In genomic region chr11:124798991-124799383, GRCh38 we compare ENCODE assay signal across 8 cellular contexts. TPM values are rescaled to one million over a fixed set of nuclear protein-coding genes. Genes with fewer than 3 reads are reported as not detected.
A peak's percentile ranks its signal among the peaks of the same experiment; 100 is the strongest.
DNase-seq lines count a peak whose midpoint lies in the region; ATAC-seq and TF ChIP-seq lines count a peak whose summit lies in the region.

No MANE protein-coding gene starts in this region.

- TF ChIP-seq CTCF in testis (IDR thresholded peaks at IDR 0.05): no peak

- peak; percentile 58 for DNase-seq in GF-D8 (lab: John Stamatoyannopoulos, UW)
- peak; percentile 81 for DNase-seq in HT1080 (ENCODE audit: low read depth)
- DNase-seq in activated naive CD4-positive, alpha-beta T cell treated with anti-CD3 and anti-CD28 coated beads, Interleukin-2, amount 50 U/mL, for 72 hours (ENCODE audit: low spot score in 2 of 2): no peak
- peak in 1 of 3 donors; percentile 7 for DNase-seq in immature natural killer cell
- peak; percentile 33 for DNase-seq in testis
- no peak for DNase-seq in HPDE6-E6E7 (ENCODE audit: extremely low spot score)
- DNase-seq in NCI-H2107 (lab: John Stamatoyannopoulos, UW): no peak

- peak overlapping the region; percentile 79 to 90 for H3K27ac Mint-ChIP-seq in activated naive CD4-positive, alpha-beta T cell treated with anti-CD3 and anti-CD28 coated beads, Interleukin-2, amount 50 U/mL, for 72 hours
- peak overlapping the region; percentile 89 to 98 (median 95) for H3K27ac Mint-ChIP-seq in immature natural killer cell

- H3K27ac ChIP-seq in testis: peak overlapping the region; percentile 95 to 99

- H3K27me3 ChIP-seq in testis: no peaks in the 10 kb centered on the region

- WGBS in testis, 2 donors: 1 to 3% methylated on average over 10 of the region's 10 CpGs

- intact Hi-C loops in testis (cut with DNase I; ENCODE audit: low total_unique reads): no loop called here

- H3K4me3 Mint-ChIP-seq in immature natural killer cell: peak overlapping the region; percentile 93 to 95 (median 95)

- H3K27me3 Mint-ChIP-seq in immature natural killer cell (ENCODE audit: low read depth in 3 of 3): peaks cover 0 to 13% (median 7%) of the 10 kb centered on the region in 3 donors

- no peaks in the 10 kb centered on the region for H3K9me3 Mint-ChIP-seq in activated naive CD4-positive, alpha-beta T cell treated with anti-CD3 and anti-CD28 coated beads, Interleukin-2, amount 50 U/mL, for 72 hours
- H3K9me3 Mint-ChIP-seq in immature natural killer cell: no peaks in the 10 kb centered on the region

- H3K9me3 ChIP-seq in testis: no peaks in the 10 kb centered on the region

- peak; percentile 11 for ATAC-seq in GM21381 (IDR thresholded peaks at IDR 0.05; ENCODE audit: unreplicated experiment)
- ATAC-seq in activated naive CD4-positive, alpha-beta T cell treated with anti-CD3 and anti-CD28 coated beads, Interleukin-2, amount 50 U/mL, for 72 hours: no peak

- H3K4me1 ChIP-seq in testis: peaks cover 9% of the 10 kb centered on the region

- peak overlapping the region; percentile 91 to 98 for H3K4me3 ChIP-seq in testis

- no peak for TF ChIP-seq POLR2A in testis (IDR thresholded peaks at IDR 0.05)

- H3K36me3 ChIP-seq in testis (ENCODE audit: low read depth, missing control alignments): no peaks in the 10 kb centered on the region

- no peaks in the 10 kb centered on the region for H3K36me3 Mint-ChIP-seq in activated naive CD4-positive, alpha-beta T cell treated with anti-CD3 and anti-CD28 coated beads, Interleukin-2, amount 50 U/mL, for 72 hours
- H3K36me3 Mint-ChIP-seq in immature natural killer cell: no peaks in the 10 kb centered on the region

- H3K4me1 Mint-ChIP-seq in immature natural killer cell: peaks cover 27 to 34% of the 10 kb centered on the region in 2 donors

RNA-seq across cellular contexts. Expression of gene MSANTD2, which starts 1.2 kb away (rescaled TPM):
- total RNA-seq in HT1080 (2014; rRNA removed; shearing (Covaris generic)): 13.7 and 14.5 TPM in 2 replicates
- polyA plus RNA-seq in HT1080 (2015; cell fraction: cytosol; rRNA removed): 7.5 and 8.0 TPM in 2 replicates
- 34.3 and 37.6 TPM in 2 replicates for polyA plus RNA-seq in HT1080 (2015; cell fraction: nucleus; rRNA removed)
- 1 to 10 TPM; 3.6 to 8.4 TPM for total RNA-seq in activated naive CD4-positive, alpha-beta T cell treated with anti-CD3 and anti-CD28 coated beads, Interleukin-2, amount 50 U/mL, for 72 hours
- polyA plus RNA-seq in immature natural killer cell (1 to 10 TPM; 2.8 to 7.2 (median 5.7) TPM), testis (ENCODE audit: insufficient read depth, low read depth, low replicate concordance) (7.4 TPM)
- 10 to 100 TPM; 11.3 to 19.1 TPM for total RNA-seq in testis

RNA-seq across cellular contexts. Expression of gene ESAM, which starts 36.9 kb away (rescaled TPM):
- 0.43 and 0.66 TPM in 2 replicates for total RNA-seq in HT1080 (2014; rRNA removed; shearing (Covaris generic))
- polyA plus RNA-seq in HT1080 (2015; cell fraction: cytosol; rRNA removed): 0.26 and 0.52 TPM in 2 replicates
- polyA plus RNA-seq in HT1080 (2015; cell fraction: nucleus; rRNA removed): 1.4 and 1.7 TPM in 2 replicates
- total RNA-seq in activated naive CD4-positive, alpha-beta T cell treated with anti-CD3 and anti-CD28 coated beads, Interleukin-2, amount 50 U/mL, for 72 hours: 1 to 10 TPM in 1 of 2 donors, under 1 TPM in 1; 0.36 to 1.7 TPM
- 1 to 10 TPM in 1 of 3 donors, under 1 TPM in 1, not detected in 1; 0.30 to 4.3 TPM for polyA plus RNA-seq in immature natural killer cell
- total RNA-seq in testis: 10 to 100 TPM in 1 of 2 donors, 1 to 10 TPM in 1; 6.0 to 10.6 TPM
- polyA plus RNA-seq in testis (ENCODE audit: insufficient read depth, low read depth, low replicate concordance): 15.8 TPM

RNA-seq across cellular contexts. Expression of gene VSIG2, which starts 46.9 kb away (rescaled TPM):
- not detected in 2 replicates for total RNA-seq in HT1080 (2014; rRNA removed; shearing (Covaris generic))
- polyA plus RNA-seq in HT1080 (2015; cell fraction: cytosol; rRNA removed): not detected in 2 replicates
- polyA plus RNA-seq in HT1080 (2015; cell fraction: nucleus; rRNA removed): not detected in 2 replicates
- not detected for total RNA-seq in activated naive CD4-positive, alpha-beta T cell treated with anti-CD3 and anti-CD28 coated beads, Interleukin-2, amount 50 U/mL, for 72 hours
- polyA plus RNA-seq in immature natural killer cell (not detected), testis (ENCODE audit: insufficient read depth, low read depth, low replicate concordance) (4.4 TPM)
- total RNA-seq in testis: 1 to 10 TPM in 1 of 2 donors, under 1 TPM in 1; 0.74 to 1.3 TPM

RNA-seq across cellular contexts. Expression of gene NRGN, which starts 59.2 kb away (rescaled TPM):
- total RNA-seq in HT1080 (2014; rRNA removed; shearing (Covaris generic)): 9.1 and 17.5 TPM in 2 replicates
- 26.7 and 34.8 TPM in 2 replicates for polyA plus RNA-seq in HT1080 (2015; cell fraction: cytosol; rRNA removed)
- polyA plus RNA-seq in HT1080 (2015; cell fraction: nucleus; rRNA removed): 13.8 and 16.4 TPM in 2 replicates
- 10 to 100 TPM; 12.0 to 12.2 TPM for total RNA-seq in activated naive CD4-positive, alpha-beta T cell treated with anti-CD3 and anti-CD28 coated beads, Interleukin-2, amount 50 U/mL, for 72 hours
- polyA plus RNA-seq in immature natural killer cell: 10 to 100 TPM in 1 of 3 donors, 1 to 10 TPM in 1, under 1 TPM in 1; 0.82 to 11.6 (median 3.0) TPM
- total RNA-seq in testis: 1 to 10 TPM; 3.0 to 5.5 TPM
- polyA plus RNA-seq in testis (ENCODE audit: insufficient read depth, low read depth, low replicate concordance): 10.4 TPM

Comparison
In these comparisons a context has a peak if more than half of its experiments do, and no peak if none do; other contexts are left out.
1. DNase-seq: peak in GF-D8 (single experiment), HT1080 (single experiment) and testis (single experiment); none in activated naive CD4-positive, alpha-beta T cell treated with anti-CD3 and anti-CD28 coated beads, Interleukin-2, amount 50 U/mL, for 72 hours (0 of 2), HPDE6-E6E7 (single experiment) and NCI-H2107 (single experiment).